In genomic region chr17:74199306-74200092, GRCh38 we compare ENCODE assay signal across 8 cellular contexts. TPM values are rescaled to one million over a fixed set of nuclear protein-coding genes. Genes with fewer than 3 reads are reported as not detected.
DNase-seq lines count a peak whose midpoint lies in the region; ATAC-seq, FAIRE-seq and TF ChIP-seq lines count a peak whose summit lies in the region.

No MANE protein-coding gene starts in this region.

- no peak overlapping the region for H3K4me3 ChIP-seq in CD4-positive, CD25-positive, alpha-beta regulatory T cell (ENCODE audit: low read depth, low read length)
- H3K4me3 ChIP-seq in fibroblast of mammary gland (ENCODE audit: control insufficient read depth, low read depth, low read length), result no peak overlapping the region
- H3K4me3 ChIP-seq in uterus, result no peak overlapping the region

- peaks cover 5% of the 10 kb centered on the region for H3K36me3 Mint-ChIP-seq in CD4-positive, CD25-positive, alpha-beta regulatory T cell
- H3K36me3 Mint-ChIP-seq in neural crest cell (ENCODE audit: low read depth), result peaks cover 4% of the 10 kb centered on the region

- no peak for FAIRE-seq in RCC 7860 (lab: Jason Lieb, UNC)

- TF ChIP-seq CTCF in fibroblast of mammary gland (conservative IDR thresholded peaks at IDR 0.05; ENCODE audit: control insufficient read depth, insufficient read depth, low read depth, low read length) (peak; percentile 78), neural crest cell (conservative IDR thresholded peaks at IDR 0.05) (peak; percentile 98), uterus (IDR thresholded peaks at IDR 0.05) (peak; percentile 68 to 89 (median 72))

- peaks cover 0 to 16% (median 12%) of the 10 kb centered on the region in 4 donors for H3K4me1 Mint-ChIP-seq in CD4-positive, CD25-positive, alpha-beta regulatory T cell
- H3K4me1 Mint-ChIP-seq in neural crest cell, result peaks cover 39% of the 10 kb centered on the region

- no peaks in the 10 kb centered on the region for H3K27me3 ChIP-seq in CD4-positive, CD25-positive, alpha-beta regulatory T cell (ENCODE audit: control insufficient read depth, insufficient read depth, low read length)
- H3K27me3 ChIP-seq in uterus, result no peaks in the 10 kb centered on the region

- H3K4me3 Mint-ChIP-seq in CD4-positive, CD25-positive, alpha-beta regulatory T cell, result peak overlapping the region in 2 of 4 donors; percentile 19 to 59
- peak overlapping the region; percentile 89 for H3K4me3 Mint-ChIP-seq in neural crest cell

- peak; percentile 47 to 54 (median 53) for DNase-seq in CD4-positive, CD25-positive, alpha-beta regulatory T cell
- peak; percentile 7 for DNase-seq in RCC 7860 (ENCODE audit: low spot score)
- peak; percentile 32 to 53 for DNase-seq in activated T-helper 1 cell treated with anti-CD3 and anti-CD28 coated beads, Interleukin-2, amount 50 U/mL, for 16 hours (ENCODE audit: low read depth in 1 of 2, low spot score in 1 of 2)
- peak; percentile 41 for DNase-seq in fibroblast of mammary gland (ENCODE audit: low read depth)
- peak; percentile 85 for DNase-seq in neural crest cell (ENCODE audit: low read depth, low spot score)
- DNase-seq in uterus, result peak in 1 of 2 donors; percentile 47

- peaks cover 12% of the 10 kb centered on the region for H3K4me1 ChIP-seq in CD4-positive, CD25-positive, alpha-beta regulatory T cell (ENCODE audit: control insufficient read depth, insufficient read depth, low read length, poor library complexity, severe bottlenecking)
- H3K4me1 ChIP-seq in uterus, result peaks cover 0 to 2% of the 10 kb centered on the region in 2 donors

- H3K27ac ChIP-seq in CD4-positive, CD25-positive, alpha-beta regulatory T cell (ENCODE audit: insufficient read depth, low read length, poor library complexity, severe bottlenecking), result no peak overlapping the region
- H3K27ac ChIP-seq in uterus, result no peak overlapping the region

- intact Hi-C loops in uterus (cut with DNase I; ENCODE audit: low total_unique reads), result no loop called here

- H3K9me3 Mint-ChIP-seq in CD4-positive, CD25-positive, alpha-beta regulatory T cell, result peaks cover 0 to 2% (median 0%) of the 10 kb centered on the region in 7 donors
- no peaks in the 10 kb centered on the region for H3K9me3 Mint-ChIP-seq in neural crest cell

- peak; percentile 29 to 39 for ATAC-seq in CD4-positive, CD25-positive, alpha-beta regulatory T cell (ENCODE audit: low read depth in 2 of 2)
- peak; percentile 39 for ATAC-seq in HG02759 (IDR thresholded peaks at IDR 0.05; ENCODE audit: unreplicated experiment)
- no peak for ATAC-seq in HG02678 (IDR thresholded peaks at IDR 0.05; ENCODE audit: unreplicated experiment)

- H3K27me3 Mint-ChIP-seq in CD4-positive, CD25-positive, alpha-beta regulatory T cell, result peaks cover 60% of the 10 kb centered on the region
- H3K27me3 Mint-ChIP-seq in neural crest cell (ENCODE audit: low read depth), result peaks cover 36% of the 10 kb centered on the region

- no peaks in the 10 kb centered on the region for H3K9me3 ChIP-seq in CD4-positive, CD25-positive, alpha-beta regulatory T cell (ENCODE audit: control insufficient read depth in 2 of 2, low read length in 2 of 2)
- H3K9me3 ChIP-seq in uterus, result no peaks in the 10 kb centered on the region

- H3K27ac Mint-ChIP-seq in CD4-positive, CD25-positive, alpha-beta regulatory T cell, result peak overlapping the region in 1 of 3 donors; percentile 5
- peak overlapping the region; percentile 97 for H3K27ac Mint-ChIP-seq in neural crest cell (ENCODE audit: unreplicated experiment)

- no peak for TF ChIP-seq POLR2A in uterus (IDR thresholded peaks at IDR 0.05)

- H3K36me3 ChIP-seq in CD4-positive, CD25-positive, alpha-beta regulatory T cell (ENCODE audit: control insufficient read depth, insufficient read depth, low read length), result no peaks in the 10 kb centered on the region
- no peaks in the 10 kb centered on the region for H3K36me3 ChIP-seq in uterus

RNA-seq across cellular contexts. Expression of gene RPL38, which starts 4.0 kb away (rescaled TPM):
- 1,316 TPM for total RNA-seq in CD4-positive, CD25-positive, alpha-beta regulatory T cell
- 1,000 to 10,000 TPM; 1,826 to 2,253 (median 2,137) TPM for polyA plus RNA-seq in CD4-positive, CD25-positive, alpha-beta regulatory T cell
- total RNA-seq in neural crest cell (967 and 1,042 TPM in 2 replicates), uterus (1,000 to 10,000 TPM in 2 of 4 donors, 100 to 1,000 TPM in 1, 10 to 100 TPM in 1; 87.9 to 1,969 (median 610) TPM)

RNA-seq across cellular contexts. Expression of gene TTYH2, which starts 13.9 kb away (rescaled TPM):
- total RNA-seq in CD4-positive, CD25-positive, alpha-beta regulatory T cell, result 23.3 TPM
- 10 to 100 TPM in 2 of 4 donors, 1 to 10 TPM in 2; 6.7 to 13.8 (median 9.9) TPM for polyA plus RNA-seq in CD4-positive, CD25-positive, alpha-beta regulatory T cell
- 2.4 and 3.0 TPM in 2 replicates for total RNA-seq in neural crest cell
- 10 to 100 TPM in 2 of 4 donors, 1 to 10 TPM in 1, under 1 TPM in 1; 0.51 to 34.8 (median 10.3) TPM for total RNA-seq in uterus
